ENCODE assay signal across 1 cellular context in the genomic region with DNA sequence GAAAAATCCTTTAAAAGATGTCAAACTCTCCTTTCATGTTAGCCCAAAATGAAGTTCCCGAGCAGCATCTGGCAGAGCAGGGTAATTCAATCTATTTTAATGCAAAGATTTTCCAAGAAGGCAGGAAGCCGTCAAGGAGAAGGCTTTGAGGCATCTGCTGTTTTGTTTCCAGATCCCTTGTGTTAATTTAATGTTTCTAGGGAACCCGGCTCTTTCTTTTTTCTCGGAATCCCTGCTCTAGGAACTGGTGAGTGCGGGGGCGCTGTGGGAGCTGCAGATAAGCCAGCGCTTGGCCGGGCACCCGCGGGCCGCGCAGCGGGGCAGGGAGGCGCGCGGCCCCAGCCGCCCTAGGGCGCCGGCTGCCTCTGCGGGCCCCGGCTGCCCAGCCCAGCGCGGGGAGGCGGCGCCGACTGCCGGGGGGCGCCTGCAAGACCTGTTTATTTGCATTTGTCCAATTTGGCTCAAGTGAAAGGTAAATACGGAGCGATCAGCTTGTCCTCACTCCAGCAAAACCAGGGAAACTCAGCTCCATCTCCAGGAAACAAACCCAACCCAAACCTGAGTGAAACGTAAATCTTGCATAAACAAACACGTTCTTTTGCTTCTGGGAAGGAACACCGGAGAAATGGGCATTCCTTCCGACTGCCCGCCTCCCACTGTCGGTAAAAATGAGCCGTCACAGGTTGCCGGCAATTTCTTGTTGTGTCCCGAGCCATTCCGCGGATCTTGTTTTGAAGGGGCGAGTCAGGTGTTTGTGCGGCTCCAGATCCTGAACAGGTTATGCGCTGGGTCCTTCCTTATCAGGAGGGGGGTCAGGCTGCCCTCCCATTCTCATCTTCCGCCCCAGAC.
TF ChIP-seq lines count a peak whose summit lies in the region.

No MANE protein-coding gene starts in this region.

TF ChIP-seq in K562, 482 proteins besides CTCF, POLR2A, EP300 and RAD21 (continued from another document and continues in another):
- no peak for TF ChIP-seq IRF1 (CRISPR knock-in tag; IDR thresholded peaks at IDR 0.05; ENCODE audit: borderline replicate concordance)
- TF ChIP-seq, protein P1, sequence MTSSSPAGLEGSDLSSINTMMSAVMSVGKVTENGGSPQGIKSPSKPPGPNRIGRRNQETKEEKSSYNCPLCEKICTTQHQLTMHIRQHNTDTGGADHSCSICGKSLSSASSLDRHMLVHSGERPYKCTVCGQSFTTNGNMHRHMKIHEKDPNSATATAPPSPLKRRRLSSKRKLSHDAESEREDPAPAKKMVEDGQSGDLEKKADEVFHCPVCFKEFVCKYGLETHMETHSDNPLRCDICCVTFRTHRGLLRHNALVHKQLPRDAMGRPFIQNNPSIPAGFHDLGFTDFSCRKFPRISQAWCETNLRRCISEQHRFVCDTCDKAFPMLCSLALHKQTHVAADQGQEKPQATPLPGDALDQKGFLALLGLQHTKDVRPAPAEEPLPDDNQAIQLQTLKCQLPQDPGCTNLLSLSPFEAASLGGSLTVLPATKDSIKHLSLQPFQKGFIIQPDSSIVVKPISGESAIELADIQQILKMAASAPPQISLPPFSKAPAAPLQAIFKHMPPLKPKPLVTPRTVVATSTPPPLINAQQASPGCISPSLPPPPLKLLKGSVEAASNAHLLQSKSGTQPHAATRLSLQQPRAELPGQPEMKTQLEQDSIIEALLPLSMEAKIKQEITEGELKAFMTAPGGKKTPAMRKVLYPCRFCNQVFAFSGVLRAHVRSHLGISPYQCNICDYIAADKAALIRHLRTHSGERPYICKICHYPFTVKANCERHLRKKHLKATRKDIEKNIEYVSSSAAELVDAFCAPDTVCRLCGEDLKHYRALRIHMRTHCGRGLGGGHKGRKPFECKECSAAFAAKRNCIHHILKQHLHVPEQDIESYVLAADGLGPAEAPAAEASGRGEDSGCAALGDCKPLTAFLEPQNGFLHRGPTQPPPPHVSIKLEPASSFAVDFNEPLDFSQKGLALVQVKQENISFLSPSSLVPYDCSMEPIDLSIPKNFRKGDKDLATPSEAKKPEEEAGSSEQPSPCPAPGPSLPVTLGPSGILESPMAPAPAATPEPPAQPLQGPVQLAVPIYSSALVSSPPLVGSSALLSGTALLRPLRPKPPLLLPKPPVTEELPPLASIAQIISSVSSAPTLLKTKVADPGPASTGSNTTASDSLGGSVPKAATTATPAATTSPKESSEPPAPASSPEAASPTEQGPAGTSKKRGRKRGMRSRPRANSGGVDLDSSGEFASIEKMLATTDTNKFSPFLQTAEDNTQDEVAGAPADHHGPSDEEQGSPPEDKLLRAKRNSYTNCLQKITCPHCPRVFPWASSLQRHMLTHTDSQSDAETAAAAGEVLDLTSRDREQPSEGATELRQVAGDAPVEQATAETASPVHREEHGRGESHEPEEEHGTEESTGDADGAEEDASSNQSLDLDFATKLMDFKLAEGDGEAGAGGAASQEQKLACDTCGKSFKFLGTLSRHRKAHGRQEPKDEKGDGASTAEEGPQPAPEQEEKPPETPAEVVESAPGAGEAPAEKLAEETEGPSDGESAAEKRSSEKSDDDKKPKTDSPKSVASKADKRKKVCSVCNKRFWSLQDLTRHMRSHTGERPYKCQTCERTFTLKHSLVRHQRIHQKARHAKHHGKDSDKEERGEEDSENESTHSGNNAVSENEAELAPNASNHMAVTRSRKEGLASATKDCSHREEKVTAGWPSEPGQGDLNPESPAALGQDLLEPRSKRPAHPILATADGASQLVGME (CRISPR knock-in tag; IDR thresholded peaks at IDR 0.05): no peak
- no peak for TF ChIP-seq ZC3H11A (IDR thresholded peaks at IDR 0.05; ENCODE audit: low read depth, low read length)
- no peak for TF ChIP-seq MTF1 (CRISPR knock-in tag; IDR thresholded peaks at IDR 0.05; ENCODE audit: borderline replicate concordance)
- TF ChIP-seq TRIM28 (IDR thresholded peaks at IDR 0.05): no peak
- TF ChIP-seq FOSL1 (tag; conservative IDR thresholded peaks at IDR 0.05): peak; percentile 63
- no peak for TF ChIP-seq ZNF3 (CRISPR knock-in tag; IDR thresholded peaks at IDR 0.05)
- no peak for TF ChIP-seq HMG20B (CRISPR knock-in tag; IDR thresholded peaks at IDR 0.05)
- TF ChIP-seq DMBX1 (CRISPR knock-in tag; IDR thresholded peaks at IDR 0.05; ENCODE audit: borderline replicate concordance): peak; percentile 79
- no peak for TF ChIP-seq KDM4B (IDR thresholded peaks at IDR 0.05; ENCODE audit: borderline replicate concordance in 2 of 2, low read depth in 1 of 2)
- TF ChIP-seq U2AF1 (optimal IDR thresholded peaks at IDR 0.05; ENCODE audit: low read depth, low read length): no peak
- peak; percentile 86 for TF ChIP-seq ZBTB5 (IDR thresholded peaks at IDR 0.05)
- no peak for TF ChIP-seq NFXL1 (CRISPR knock-in tag; IDR thresholded peaks at IDR 0.05)
- TF ChIP-seq, protein P2, sequence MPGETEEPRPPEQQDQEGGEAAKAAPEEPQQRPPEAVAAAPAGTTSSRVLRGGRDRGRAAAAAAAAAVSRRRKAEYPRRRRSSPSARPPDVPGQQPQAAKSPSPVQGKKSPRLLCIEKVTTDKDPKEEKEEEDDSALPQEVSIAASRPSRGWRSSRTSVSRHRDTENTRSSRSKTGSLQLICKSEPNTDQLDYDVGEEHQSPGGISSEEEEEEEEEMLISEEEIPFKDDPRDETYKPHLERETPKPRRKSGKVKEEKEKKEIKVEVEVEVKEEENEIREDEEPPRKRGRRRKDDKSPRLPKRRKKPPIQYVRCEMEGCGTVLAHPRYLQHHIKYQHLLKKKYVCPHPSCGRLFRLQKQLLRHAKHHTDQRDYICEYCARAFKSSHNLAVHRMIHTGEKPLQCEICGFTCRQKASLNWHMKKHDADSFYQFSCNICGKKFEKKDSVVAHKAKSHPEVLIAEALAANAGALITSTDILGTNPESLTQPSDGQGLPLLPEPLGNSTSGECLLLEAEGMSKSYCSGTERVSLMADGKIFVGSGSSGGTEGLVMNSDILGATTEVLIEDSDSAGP (CRISPR knock-in tag; IDR thresholded peaks at IDR 0.05): no peak
- TF ChIP-seq IFI16 (CRISPR knock-in tag; IDR thresholded peaks at IDR 0.05): no peak
- peak; percentile 51 for TF ChIP-seq GABPA (tag; conservative IDR thresholded peaks at IDR 0.05; ENCODE audit: low read depth)
- no peak for TF ChIP-seq ZNF609 (CRISPR knock-in tag; IDR thresholded peaks at IDR 0.05; ENCODE audit: borderline replicate concordance)
- no peak for TF ChIP-seq SETDB1 (IDR thresholded peaks at IDR 0.05; ENCODE audit: low read length)
- TF ChIP-seq NR1H2 (CRISPR knock-in tag; IDR thresholded peaks at IDR 0.05): no peak
- no peak for TF ChIP-seq NCOA6 (IDR thresholded peaks at IDR 0.05)
- no peak for TF ChIP-seq ZNF239 (CRISPR knock-in tag; IDR thresholded peaks at IDR 0.05)
- no peak for TF ChIP-seq MAFF (IDR thresholded peaks at IDR 0.05; ENCODE audit: low read length)
- TF ChIP-seq NCOA1 (IDR thresholded peaks at IDR 0.05; ENCODE audit: low read depth): peak; percentile 71; the same call in 1 of the 2 replicates
- TF ChIP-seq HOXB6 (CRISPR knock-in tag; IDR thresholded peaks at IDR 0.05; ENCODE audit: borderline replicate concordance): no peak
- TF ChIP-seq, protein P3, sequence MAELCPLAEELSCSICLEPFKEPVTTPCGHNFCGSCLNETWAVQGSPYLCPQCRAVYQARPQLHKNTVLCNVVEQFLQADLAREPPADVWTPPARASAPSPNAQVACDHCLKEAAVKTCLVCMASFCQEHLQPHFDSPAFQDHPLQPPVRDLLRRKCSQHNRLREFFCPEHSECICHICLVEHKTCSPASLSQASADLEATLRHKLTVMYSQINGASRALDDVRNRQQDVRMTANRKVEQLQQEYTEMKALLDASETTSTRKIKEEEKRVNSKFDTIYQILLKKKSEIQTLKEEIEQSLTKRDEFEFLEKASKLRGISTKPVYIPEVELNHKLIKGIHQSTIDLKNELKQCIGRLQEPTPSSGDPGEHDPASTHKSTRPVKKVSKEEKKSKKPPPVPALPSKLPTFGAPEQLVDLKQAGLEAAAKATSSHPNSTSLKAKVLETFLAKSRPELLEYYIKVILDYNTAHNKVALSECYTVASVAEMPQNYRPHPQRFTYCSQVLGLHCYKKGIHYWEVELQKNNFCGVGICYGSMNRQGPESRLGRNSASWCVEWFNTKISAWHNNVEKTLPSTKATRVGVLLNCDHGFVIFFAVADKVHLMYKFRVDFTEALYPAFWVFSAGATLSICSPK (IDR thresholded peaks at IDR 0.05; ENCODE audit: borderline replicate concordance): no peak
- no peak for TF ChIP-seq ZNF583 (CRISPR knock-in tag; IDR thresholded peaks at IDR 0.05)
- TF ChIP-seq ZNF408 (CRISPR knock-in tag; IDR thresholded peaks at IDR 0.05; ENCODE audit: low read depth): no peak
- TF ChIP-seq MBD2 (IDR thresholded peaks at IDR 0.05; ENCODE audit: borderline replicate concordance, low read depth): peak; percentile 35; the same call in 1 of the 2 replicates
- TF ChIP-seq, protein P4, sequence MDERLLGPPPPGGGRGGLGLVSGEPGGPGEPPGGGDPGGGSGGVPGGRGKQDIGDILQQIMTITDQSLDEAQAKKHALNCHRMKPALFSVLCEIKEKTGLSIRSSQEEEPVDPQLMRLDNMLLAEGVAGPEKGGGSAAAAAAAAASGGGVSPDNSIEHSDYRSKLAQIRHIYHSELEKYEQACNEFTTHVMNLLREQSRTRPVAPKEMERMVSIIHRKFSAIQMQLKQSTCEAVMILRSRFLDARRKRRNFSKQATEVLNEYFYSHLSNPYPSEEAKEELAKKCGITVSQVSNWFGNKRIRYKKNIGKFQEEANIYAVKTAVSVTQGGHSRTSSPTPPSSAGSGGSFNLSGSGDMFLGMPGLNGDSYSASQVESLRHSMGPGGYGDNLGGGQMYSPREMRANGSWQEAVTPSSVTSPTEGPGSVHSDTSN (CRISPR knock-in tag; IDR thresholded peaks at IDR 0.05; ENCODE audit: low read depth): no peak
- TF ChIP-seq, protein P4 (tag; conservative IDR thresholded peaks at IDR 0.05; ENCODE audit: low read depth): no peak
- no peak for TF ChIP-seq FOS (IDR thresholded peaks at IDR 0.05; ENCODE audit: extremely low read depth, insufficient read length)
- peak; percentile 49; the same call in 1 of the 2 replicates for TF ChIP-seq ETV1 (tag; conservative IDR thresholded peaks at IDR 0.05; ENCODE audit: low read depth)
- peak; percentile 78 for TF ChIP-seq POLR2G (IDR thresholded peaks at IDR 0.05; ENCODE audit: low read depth, low read length)
- TF ChIP-seq KAT8 (IDR thresholded peaks at IDR 0.05; ENCODE audit: low read depth): no peak
- TF ChIP-seq, protein P5, sequence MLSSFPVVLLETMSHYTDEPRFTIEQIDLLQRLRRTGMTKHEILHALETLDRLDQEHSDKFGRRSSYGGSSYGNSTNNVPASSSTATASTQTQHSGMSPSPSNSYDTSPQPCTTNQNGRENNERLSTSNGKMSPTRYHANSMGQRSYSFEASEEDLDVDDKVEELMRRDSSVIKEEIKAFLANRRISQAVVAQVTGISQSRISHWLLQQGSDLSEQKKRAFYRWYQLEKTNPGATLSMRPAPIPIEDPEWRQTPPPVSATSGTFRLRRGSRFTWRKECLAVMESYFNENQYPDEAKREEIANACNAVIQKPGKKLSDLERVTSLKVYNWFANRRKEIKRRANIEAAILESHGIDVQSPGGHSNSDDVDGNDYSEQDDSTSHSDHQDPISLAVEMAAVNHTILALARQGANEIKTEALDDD (IDR thresholded peaks at IDR 0.05): no peak
